1 cellular context compared by ENCODE assay signal in genomic region chr11:34346551-34346950, GRCh38.
TF ChIP-seq lines count a peak whose summit lies in the region.

No MANE protein-coding gene starts in this region.

TF ChIP-seq in HepG2, 621 proteins besides CTCF, POLR2A, EP300 and RAD21 (continued from another document):
- TF ChIP-seq CEBPZ (IDR thresholded peaks at IDR 0.05; ENCODE audit: low read length) (no peak), ADNP (CRISPR knock-in tag; IDR thresholded peaks at IDR 0.05) (no peak)
